1 cellular context compared by ENCODE assay signal in genomic region chr10:79184141-79184625, GRCh38.
TF ChIP-seq lines count a peak whose summit lies in the region.

No MANE protein-coding gene starts in this region.

TF ChIP-seq in K562, 482 proteins besides CTCF, POLR2A, EP300 and RAD21 (continued from another document):
- TF ChIP-seq, protein P1, sequence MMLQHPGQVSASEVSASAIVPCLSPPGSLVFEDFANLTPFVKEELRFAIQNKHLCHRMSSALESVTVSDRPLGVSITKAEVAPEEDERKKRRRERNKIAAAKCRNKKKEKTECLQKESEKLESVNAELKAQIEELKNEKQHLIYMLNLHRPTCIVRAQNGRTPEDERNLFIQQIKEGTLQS (IDR thresholded peaks at IDR 0.05), result peak; percentile 34; the same call in 1 of the 2 replicates
- TF ChIP-seq, protein P1 (CRISPR knock-in tag; conservative IDR thresholded peaks at IDR 0.05), result no peak
- TF ChIP-seq POLR2AphosphoS2 (IDR thresholded peaks at IDR 0.05; ENCODE audit: low read length) (no peak), CBFA2T2 (conservative IDR thresholded peaks at IDR 0.05) (no peak), KDM2B (CRISPR knock-in tag; IDR thresholded peaks at IDR 0.05) (no peak), NFIC (IDR thresholded peaks at IDR 0.05) (no peak), PRMT5 (CRISPR knock-in tag; IDR thresholded peaks at IDR 0.05) (no peak), ZNF232 (CRISPR knock-in tag; IDR thresholded peaks at IDR 0.05) (no peak), TSC22D4 (tag; IDR thresholded peaks at IDR 0.05) (no peak), MEF2D (tag; conservative IDR thresholded peaks at IDR 0.05; ENCODE audit: low read depth) (no peak), MIER1 (IDR thresholded peaks at IDR 0.05; ENCODE audit: low read depth) (no peak), ZNF589 (CRISPR knock-in tag; IDR thresholded peaks at IDR 0.05; ENCODE audit: low read depth) (0 out of 2 replicates have a peak, but pooled peaks have one; percentile 36), ZNF512 (tag; IDR thresholded peaks at IDR 0.05) (no peak), USF2 (CRISPR knock-in tag; IDR thresholded peaks at IDR 0.05) (no peak), DIDO1 (tag; IDR thresholded peaks at IDR 0.05; ENCODE audit: low read depth) (no peak), NR2F6 (CRISPR knock-in tag; IDR thresholded peaks at IDR 0.05) (no peak), ZFP36 (IDR thresholded peaks at IDR 0.05; ENCODE audit: low read depth, low read length, partially characterized antibody) (no peak), SRSF9 (IDR thresholded peaks at IDR 0.05; ENCODE audit: borderline replicate concordance, low read depth, low read length) (no peak), TRIM24 (IDR thresholded peaks at IDR 0.05) (no peak), CHCHD3 (CRISPR knock-in tag; IDR thresholded peaks at IDR 0.05) (no peak), CLOCK (CRISPR knock-in tag; IDR thresholded peaks at IDR 0.05; ENCODE audit: borderline replicate concordance) (no peak), HDAC3 (IDR thresholded peaks at IDR 0.05; ENCODE audit: borderline replicate concordance, partially characterized antibody) (no peak), ZNF318 (IDR thresholded peaks at IDR 0.05; ENCODE audit: borderline replicate concordance in 1 of 2, low read depth in 1 of 2) (no peak), ZC3H8 (IDR thresholded peaks at IDR 0.05) (no peak), FOSL1 (tag; conservative IDR thresholded peaks at IDR 0.05) (0 out of 2 replicates have a peak, but pooled peaks have one; percentile 23), MCM5 (IDR thresholded peaks at IDR 0.05; ENCODE audit: low read depth) (no peak), ZNF695 (CRISPR knock-in tag; IDR thresholded peaks at IDR 0.05) (no peak), U2AF2 (optimal IDR thresholded peaks at IDR 0.05; ENCODE audit: low read depth, low read length) (no peak), MED1 (CRISPR knock-in tag; IDR thresholded peaks at IDR 0.05; ENCODE audit: borderline replicate concordance) (no peak)
- TF ChIP-seq, protein P2, sequence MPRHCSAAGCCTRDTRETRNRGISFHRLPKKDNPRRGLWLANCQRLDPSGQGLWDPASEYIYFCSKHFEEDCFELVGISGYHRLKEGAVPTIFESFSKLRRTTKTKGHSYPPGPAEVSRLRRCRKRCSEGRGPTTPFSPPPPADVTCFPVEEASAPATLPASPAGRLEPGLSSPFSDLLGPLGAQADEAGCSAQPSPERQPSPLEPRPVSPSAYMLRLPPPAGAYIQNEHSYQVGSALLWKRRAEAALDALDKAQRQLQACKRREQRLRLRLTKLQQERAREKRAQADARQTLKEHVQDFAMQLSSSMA (CRISPR knock-in tag; IDR thresholded peaks at IDR 0.05), result no peak
